11 cellular contexts compared by ENCODE assay signal in the genomic region with DNA sequence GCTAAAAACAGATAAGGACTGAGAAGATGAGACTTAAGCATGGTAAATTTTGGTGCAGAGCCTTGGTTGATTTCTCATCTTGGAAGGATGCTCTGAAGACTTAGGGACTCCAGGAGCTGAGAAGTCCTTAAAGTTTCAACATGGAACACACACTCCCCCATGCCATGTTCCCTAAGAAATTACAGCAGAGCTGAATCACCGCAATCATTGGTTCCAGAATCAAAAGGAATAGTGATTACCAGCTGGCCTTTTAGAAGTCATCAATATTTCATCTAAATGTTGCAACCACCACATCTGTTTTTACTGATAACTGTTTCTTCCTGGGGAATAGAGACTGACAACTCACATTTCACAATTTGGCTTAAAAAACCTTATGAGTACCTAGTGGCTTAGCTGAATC.
"Had no signal": no experiment of that assay in that cellular context is flagged by ENCODE, and none has a peak within 500 bp of the region (broad histone marks: within the 10 kb centered on the region; RNA-seq: fewer than 3 reads in every experiment).

No MANE protein-coding gene starts in this region.

- H3K27ac ChIP-seq: GM23248, HL-60, KMS-11 had no signal

- H3K9me3 ChIP-seq: HAP-1 had no signal

- H3K4me3 ChIP-seq: GM23248, HAP-1 had no signal

- ATAC-seq: HCT116 had no signal

- H3K4me2 ChIP-seq: KMS-11 had no signal

- FAIRE-seq: HTR-8/SVneo had no signal

- H2AFZ ChIP-seq: GM23248 had no signal

- H3K4me1 ChIP-seq: HAP-1 had no signal

- H3K9ac ChIP-seq: GM23248, KMS-11 had no signal

- H3K9me3 Mint-ChIP-seq: HFFc6 had no signal

- H3K4me3 Mint-ChIP-seq: HFFc6 had no signal

- H3K27ac Mint-ChIP-seq: HFFc6 had no signal

- H3K36me3 ChIP-seq: HAP-1 had no signal

- DNase-seq: GM23248, GOT3, H7, HFFc6, IMR-90, KBM-7 had no signal
